8 cellular contexts compared by ENCODE assay signal in the genomic region with DNA sequence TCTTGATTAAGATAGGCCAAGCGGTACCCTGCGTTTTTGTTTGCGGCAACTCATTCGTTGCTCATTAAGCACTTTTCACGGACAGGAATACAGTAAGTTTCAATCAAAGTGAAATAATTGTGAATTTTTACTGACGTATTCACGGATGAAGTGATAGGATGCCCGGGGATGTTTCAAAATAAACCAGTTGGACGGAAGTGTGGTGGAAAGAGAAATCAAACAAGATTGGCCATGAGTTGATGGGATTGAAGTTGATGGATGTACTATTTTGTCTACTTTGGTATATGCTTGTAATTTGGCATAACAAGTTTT. TPM values are rescaled to one million over a fixed set of nuclear protein-coding genes. Genes with fewer than 3 reads are reported as not detected.
DNase-seq lines count a peak whose midpoint lies in the region; ATAC-seq and TF ChIP-seq lines count a peak whose summit lies in the region.

No MANE protein-coding gene starts in this region.

- peaks cover 8% of the 10 kb centered on the region; the same call in 1 of the 2 replicates for H3K79me2 ChIP-seq in H9 (ENCODE audit: insufficient read depth, low read length)

- no peak overlapping the region for H2AFZ ChIP-seq in H9 (ENCODE audit: low read length)

- H3K4me1 Mint-ChIP-seq in H9, result peaks cover 46 to 50% of the 10 kb centered on the region in 2 experiments
- peaks cover 18% of the 10 kb centered on the region for H3K4me1 Mint-ChIP-seq in mesothelial cell of epicardium

- H3K9me3 ChIP-seq in H9 (ENCODE audit: control insufficient read depth, low read depth, low read length), result no peaks in the 10 kb centered on the region
- H3K9me3 ChIP-seq in body of pancreas, result no peaks in the 10 kb centered on the region

- H3K23ac ChIP-seq in H9 (ENCODE audit: insufficient read length, low read depth, low read length), result no peak overlapping the region

- no peak overlapping the region for H2BK20ac ChIP-seq in H9 (ENCODE audit: low read depth, low read length, poor library complexity, severe bottlenecking)

- H3T11ph ChIP-seq in H9 (ENCODE audit: low read length), result no peak overlapping the region

- H3K9me3 Mint-ChIP-seq in H9 (peaks cover 0 to 3% of the 10 kb centered on the region in 2 experiments; a peak in 1 of 5 replicates), mesothelial cell of epicardium (no peaks in the 10 kb centered on the region)

- no peak overlapping the region for H3K18ac ChIP-seq in H9 (ENCODE audit: insufficient read length, low read depth, low read length)

- H3K4me1 ChIP-seq in H9 (ENCODE audit: insufficient read depth, low read length), result peaks cover 4% of the 10 kb centered on the region
- H3K4me1 ChIP-seq in body of pancreas, result peaks cover 17% of the 10 kb centered on the region

- H3K27me3 ChIP-seq in H9 (ENCODE audit: insufficient read depth, low read length) (no peaks in the 10 kb centered on the region), body of pancreas (no peaks in the 10 kb centered on the region)

- H3K79me1 ChIP-seq in H9 (ENCODE audit: insufficient read depth, low read depth, low read length, poor library complexity, severe bottlenecking), result peaks cover 3% of the 10 kb centered on the region

- WGBS in H9 (ENCODE audit: extremely low coverage, insufficient read length, low lambda C conversion rate), result no CpG with 5 or more reads among the region's 9 CpGs
- WGBS in body of pancreas, 2 donors, result 1 to 4% methylated on average over 9 of the region's 9 CpGs

- no peak overlapping the region for H4K8ac ChIP-seq in H9 (replicated peaks; ENCODE audit: insufficient read length, low read depth, low read length)

- no peak overlapping the region for H4K5ac ChIP-seq in H9 (ENCODE audit: insufficient read length, low read depth, low read length)

- H2BK12ac ChIP-seq in H9 (ENCODE audit: insufficient read length, low read depth, low read length), result no peak overlapping the region

- H3K14ac ChIP-seq in H9 (ENCODE audit: insufficient read depth, low read length), result no peak overlapping the region

- H3K4me3 ChIP-seq in body of pancreas, result peak overlapping the region; percentile 72 to 74

- DNase-seq in H9 (peak; percentile 1), body of pancreas (no peak), mesothelial cell of epicardium (ENCODE audit: low spot score in 2 of 2, unreplicated experiment in 2 of 2) (no peak)
- DNase-seq in activated CD4-positive, CD25-positive, alpha-beta regulatory T cell treated with anti-CD3 and anti-CD28 coated beads, Interleukin-2, amount 50 U/mL, for 72 hours, result no peak

- no peak overlapping the region for H2AK5ac ChIP-seq in H9 (ENCODE audit: insufficient read length, low read length)

- H3K23me2 ChIP-seq in H9 (ENCODE audit: insufficient read length, low read depth, low read length, poor library complexity, severe bottlenecking), result peaks cover 7% of the 10 kb centered on the region

- H3K36me3 Mint-ChIP-seq in H9 (ENCODE audit: insufficient read depth in 1 of 3, low read depth in 3 of 3) (peaks cover 22 to 28% (median 27%) of the 10 kb centered on the region in 3 experiments), mesothelial cell of epicardium (peaks cover 4% of the 10 kb centered on the region)

- H3K27me3 Mint-ChIP-seq in H9 (ENCODE audit: low read depth) (no peaks in the 10 kb centered on the region), mesothelial cell of epicardium (ENCODE audit: low read depth) (no peaks in the 10 kb centered on the region)

- H2BK15ac ChIP-seq in H9 (ENCODE audit: low read depth, low read length), result no peak overlapping the region

- H3K4ac ChIP-seq in H9 (ENCODE audit: low read depth, low read length), result no peak overlapping the region

- no peak overlapping the region for H3K56ac ChIP-seq in H9 (ENCODE audit: insufficient read length, low read depth, low read length)

- no peak for TF ChIP-seq POLR2A in body of pancreas (IDR thresholded peaks at IDR 0.05)

- ATAC-seq in body of pancreas (no peak), HG02973 (IDR thresholded peaks at IDR 0.05; ENCODE audit: unreplicated experiment) (no peak), HG02970 (IDR thresholded peaks at IDR 0.05; ENCODE audit: low FRiP score, unreplicated experiment) (no peak), HG02763 (IDR thresholded peaks at IDR 0.05; ENCODE audit: unreplicated experiment) (no peak)

- H3K27ac Mint-ChIP-seq in H9, result peak overlapping the region in 2 of 3 experiments; percentile 42 to 45; a peak in 4 of 7 replicates
- peak overlapping the region; percentile 44 for H3K27ac Mint-ChIP-seq in mesothelial cell of epicardium

- no peak overlapping the region for H2BK5ac ChIP-seq in H9 (ENCODE audit: insufficient read length, low read length)

- intact Hi-C loops in body of pancreas (cut with DNase I), result no loop called here

- peak overlapping the region; percentile 95 for H3K4me2 ChIP-seq in H9 (ENCODE audit: insufficient read depth, insufficient read length, low read length)

- H3K4me3 Mint-ChIP-seq in H9 (peak overlapping the region; percentile 73 to 90), mesothelial cell of epicardium (peak overlapping the region; percentile 84)

- H3K27ac ChIP-seq in 22Rv1, result peak overlapping the region; percentile 40; the same call in 1 of the 2 replicates
- no peak overlapping the region for H3K27ac ChIP-seq in H9 (ENCODE audit: insufficient read length, low read depth, low read length)
- peak overlapping the region in 3 of 4 donors; percentile 45 to 80 (median 66) for H3K27ac ChIP-seq in body of pancreas

- H4K91ac ChIP-seq in H9 (ENCODE audit: insufficient read length, low read depth, low read length), result no peak overlapping the region

- no peak for TF ChIP-seq CTCF in 22Rv1 (IDR thresholded peaks at IDR 0.05)
- TF ChIP-seq CTCF in H9 (conservative IDR thresholded peaks at IDR 0.05), result no peak
- no peak for TF ChIP-seq CTCF in body of pancreas (IDR thresholded peaks at IDR 0.05)
- TF ChIP-seq CTCF in mesothelial cell of epicardium (IDR thresholded peaks at IDR 0.05; ENCODE audit: unreplicated experiment), result no peak

- no peaks in the 10 kb centered on the region for H3K36me3 ChIP-seq in body of pancreas (replicated peaks in 1 of 2; ENCODE audit: insufficient read depth in 1 of 2, low read depth in 2 of 2)

- no peaks in the 10 kb centered on the region for H4K20me1 ChIP-seq in H9 (ENCODE audit: control insufficient read depth, insufficient read depth, insufficient read length)

- H2BK120ac ChIP-seq in H9 (ENCODE audit: low read depth, low read length, poor library complexity, severe bottlenecking), result no peak overlapping the region

- peak overlapping the region; percentile 80 for H3K9ac ChIP-seq in H9 (ENCODE audit: extremely low read depth, insufficient read length, low read length)

RNA-seq across cellular contexts. Expression of gene TMEM177, which starts 0.5 kb away (rescaled TPM):
- total RNA-seq in H9 (2021) (26.4 and 28.4 TPM in 2 replicates), body of pancreas (1 to 10 TPM; 6.0 to 7.6 TPM), mesothelial cell of epicardium (15.2 to 15.8 TPM (median 15.7 TPM) in 3 replicates)
